ENCODE assay signal across 1 cellular context in genomic region chr11:66311965-66312548, GRCh38.
TF ChIP-seq lines count a peak whose summit lies in the region.

No MANE protein-coding gene starts in this region.

TF ChIP-seq in K562, 482 proteins besides CTCF, POLR2A, EP300 and RAD21 (continued from another document and continues in another):
- TF ChIP-seq RBM22 (IDR thresholded peaks at IDR 0.05; ENCODE audit: low read depth, low read length, poor library complexity, severe bottlenecking), result no peak
- TF ChIP-seq NCOA4 (IDR thresholded peaks at IDR 0.05; ENCODE audit: partially characterized antibody), result no peak
- no peak for TF ChIP-seq CHD7 (IDR thresholded peaks at IDR 0.05; ENCODE audit: low read depth, low read length)
- no peak for TF ChIP-seq SMAD4 (CRISPR knock-in tag; conservative IDR thresholded peaks at IDR 0.05)
- TF ChIP-seq BDP1 (IDR thresholded peaks at IDR 0.05; ENCODE audit: insufficient read depth, insufficient read length), result no peak
- no peak for TF ChIP-seq SMAD3 (CRISPR knock-in tag; conservative IDR thresholded peaks at IDR 0.05)
- TF ChIP-seq ZNF644 (tag; IDR thresholded peaks at IDR 0.05; ENCODE audit: low read depth), result no peak
- TF ChIP-seq NFIX (CRISPR knock-in tag; IDR thresholded peaks at IDR 0.05; ENCODE audit: low read depth), result no peak
- no peak for TF ChIP-seq ZNF764 (CRISPR knock-in tag; IDR thresholded peaks at IDR 0.05; ENCODE audit: low read depth)
- no peak for TF ChIP-seq HMG20B (CRISPR knock-in tag; IDR thresholded peaks at IDR 0.05)
- TF ChIP-seq ZNF212 (CRISPR knock-in tag; IDR thresholded peaks at IDR 0.05), result no peak
- no peak for TF ChIP-seq U2AF2 (optimal IDR thresholded peaks at IDR 0.05; ENCODE audit: low read depth, low read length)
- TF ChIP-seq, protein P1, sequence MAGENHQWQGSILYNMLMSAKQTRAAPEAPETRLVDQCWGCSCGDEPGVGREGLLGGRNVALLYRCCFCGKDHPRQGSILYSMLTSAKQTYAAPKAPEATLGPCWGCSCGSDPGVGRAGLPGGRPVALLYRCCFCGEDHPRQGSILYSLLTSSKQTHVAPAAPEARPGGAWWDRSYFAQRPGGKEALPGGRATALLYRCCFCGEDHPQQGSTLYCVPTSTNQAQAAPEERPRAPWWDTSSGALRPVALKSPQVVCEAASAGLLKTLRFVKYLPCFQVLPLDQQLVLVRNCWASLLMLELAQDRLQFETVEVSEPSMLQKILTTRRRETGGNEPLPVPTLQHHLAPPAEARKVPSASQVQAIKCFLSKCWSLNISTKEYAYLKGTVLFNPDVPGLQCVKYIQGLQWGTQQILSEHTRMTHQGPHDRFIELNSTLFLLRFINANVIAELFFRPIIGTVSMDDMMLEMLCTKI (IDR thresholded peaks at IDR 0.05; ENCODE audit: partially characterized antibody), result no peak
- no peak for TF ChIP-seq NEUROD1 (IDR thresholded peaks at IDR 0.05; ENCODE audit: borderline replicate concordance, low read depth, low read length, partially characterized antibody)
- no peak for TF ChIP-seq AFF1 (IDR thresholded peaks at IDR 0.05; ENCODE audit: low read depth in 1 of 2, partially characterized antibody in 2 of 2)
- peak; percentile 84 for TF ChIP-seq CXXC5 (CRISPR knock-in tag; IDR thresholded peaks at IDR 0.05)
- no peak for TF ChIP-seq GABPA (tag; conservative IDR thresholded peaks at IDR 0.05; ENCODE audit: low read depth)
- no peak for TF ChIP-seq NCOA6 (IDR thresholded peaks at IDR 0.05)
- TF ChIP-seq POLR2G (IDR thresholded peaks at IDR 0.05; ENCODE audit: low read depth, low read length), result peak; percentile 69
- TF ChIP-seq RNF219 (CRISPR knock-in tag; IDR thresholded peaks at IDR 0.05), result no peak
- TF ChIP-seq ZNF77 (CRISPR knock-in tag; IDR thresholded peaks at IDR 0.05), result no peak
- no peak for TF ChIP-seq SMARCC2 (IDR thresholded peaks at IDR 0.05; ENCODE audit: low read depth)
- TF ChIP-seq MTA3 (IDR thresholded peaks at IDR 0.05; ENCODE audit: borderline replicate concordance), result peak; percentile 90; the same call in 1 of the 2 replicates
- peak; percentile 79 for TF ChIP-seq LCOR (CRISPR knock-in tag; IDR thresholded peaks at IDR 0.05)
- no peak for TF ChIP-seq SMARCA5 (IDR thresholded peaks at IDR 0.05)
- TF ChIP-seq MED1 (CRISPR knock-in tag; IDR thresholded peaks at IDR 0.05; ENCODE audit: borderline replicate concordance), result no peak
- TF ChIP-seq RFX5 (IDR thresholded peaks at IDR 0.05; ENCODE audit: low read depth, low read length), result no peak
- no peak for TF ChIP-seq SIRT6 (IDR thresholded peaks at IDR 0.05; ENCODE audit: low read depth, low read length)
- no peak for TF ChIP-seq HNRNPL (IDR thresholded peaks at IDR 0.05; ENCODE audit: low read depth, low read length)
- no peak for TF ChIP-seq HIVEP1 (CRISPR knock-in tag; IDR thresholded peaks at IDR 0.05)
- TF ChIP-seq HCFC1 (IDR thresholded peaks at IDR 0.05; ENCODE audit: low read depth, low read length), result no peak; the same call in 1 of the 2 replicates
- no peak for TF ChIP-seq ERF (CRISPR knock-in tag; IDR thresholded peaks at IDR 0.05)
- TF ChIP-seq TEAD4 (IDR thresholded peaks at IDR 0.05; ENCODE audit: low read length), result no peak
- no peak for TF ChIP-seq TEAD4 (CRISPR knock-in tag; IDR thresholded peaks at IDR 0.05; ENCODE audit: borderline replicate concordance)
- TF ChIP-seq ZNF146 (CRISPR knock-in tag; IDR thresholded peaks at IDR 0.05; ENCODE audit: unreplicated experiment), result no peak
- TF ChIP-seq GATAD2A (IDR thresholded peaks at IDR 0.05), result peak; percentile 92
- TF ChIP-seq, protein P2, sequence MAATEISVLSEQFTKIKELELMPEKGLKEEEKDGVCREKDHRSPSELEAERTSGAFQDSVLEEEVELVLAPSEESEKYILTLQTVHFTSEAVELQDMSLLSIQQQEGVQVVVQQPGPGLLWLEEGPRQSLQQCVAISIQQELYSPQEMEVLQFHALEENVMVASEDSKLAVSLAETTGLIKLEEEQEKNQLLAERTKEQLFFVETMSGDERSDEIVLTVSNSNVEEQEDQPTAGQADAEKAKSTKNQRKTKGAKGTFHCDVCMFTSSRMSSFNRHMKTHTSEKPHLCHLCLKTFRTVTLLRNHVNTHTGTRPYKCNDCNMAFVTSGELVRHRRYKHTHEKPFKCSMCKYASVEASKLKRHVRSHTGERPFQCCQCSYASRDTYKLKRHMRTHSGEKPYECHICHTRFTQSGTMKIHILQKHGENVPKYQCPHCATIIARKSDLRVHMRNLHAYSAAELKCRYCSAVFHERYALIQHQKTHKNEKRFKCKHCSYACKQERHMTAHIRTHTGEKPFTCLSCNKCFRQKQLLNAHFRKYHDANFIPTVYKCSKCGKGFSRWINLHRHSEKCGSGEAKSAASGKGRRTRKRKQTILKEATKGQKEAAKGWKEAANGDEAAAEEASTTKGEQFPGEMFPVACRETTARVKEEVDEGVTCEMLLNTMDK (IDR thresholded peaks at IDR 0.05; ENCODE audit: borderline replicate concordance, insufficient read depth, low read depth, low read length, poor library complexity, severe bottlenecking), result no peak
- no peak for TF ChIP-seq HES1 (IDR thresholded peaks at IDR 0.05; ENCODE audit: low read depth)
- no peak for TF ChIP-seq NFYB (IDR thresholded peaks at IDR 0.05; ENCODE audit: extremely low read depth, insufficient read length)
